9 cellular contexts compared by ENCODE assay signal in the genomic region with DNA sequence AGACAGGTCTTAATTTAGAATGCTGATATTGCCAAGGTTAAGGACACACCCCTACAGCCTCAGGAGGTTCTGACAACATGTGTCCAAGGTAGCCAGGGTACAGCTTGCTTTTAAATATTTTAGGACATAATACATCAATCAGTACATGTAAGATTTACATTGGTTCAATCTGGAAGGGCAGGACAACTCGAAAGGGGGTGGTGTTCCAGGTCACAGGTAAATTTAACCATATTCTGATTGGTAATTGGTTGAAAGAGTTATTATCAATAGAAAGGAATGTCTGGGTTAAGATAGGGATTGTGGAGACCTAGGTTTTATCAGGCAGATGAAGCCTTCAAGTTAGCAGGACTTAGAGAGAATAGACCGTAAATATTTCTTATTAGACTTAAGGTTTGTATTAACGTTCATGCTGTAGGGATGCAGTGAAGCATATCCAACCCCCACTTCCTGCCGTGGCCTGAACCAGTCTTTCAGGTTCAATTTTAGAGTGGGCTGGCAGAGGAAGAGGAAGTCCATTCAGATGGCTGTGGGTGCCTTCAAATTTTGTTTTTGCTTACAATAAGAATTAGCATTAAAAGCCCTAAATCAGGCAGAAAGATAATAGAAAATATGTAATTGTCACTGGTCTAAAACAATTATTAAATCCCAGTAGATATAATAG.
A peak's percentile ranks its signal among the peaks of the same experiment; 100 is the strongest.
DNase-seq lines count a peak whose midpoint lies in the region; ATAC-seq, FAIRE-seq and TF ChIP-seq lines count a peak whose summit lies in the region.
"Had no signal": no experiment of that assay in that cellular context is flagged by ENCODE, and none has a peak within 500 bp of the region (broad histone marks: within the 10 kb centered on the region; RNA-seq: fewer than 3 reads in every experiment).

No MANE protein-coding gene starts in this region.

- no peak overlapping the region for H3K27ac Mint-ChIP-seq in activated CD8-positive, alpha-beta memory T cell treated with anti-CD3 and anti-CD28 coated beads, Interleukin-2, amount 10 ng/mL, durations not matched to agents 7 days and 5 days

- H3K27me3 Mint-ChIP-seq in activated CD8-positive, alpha-beta memory T cell treated with anti-CD3 and anti-CD28 coated beads, Interleukin-2, amount 10 ng/mL, durations not matched to agents 7 days and 5 days: no peaks in the 10 kb centered on the region

- H3K9me3 ChIP-seq in GM12878 (replicated peaks; ENCODE audit: control insufficient read depth, insufficient read depth, low read length): no peaks in the 10 kb centered on the region; the same call in 1 of the 3 replicates
- H3K9me3 ChIP-seq in pancreas: no peaks in the 10 kb centered on the region
- H3K9me3 ChIP-seq in SJCRH30 (replicated peaks): no peaks in the 10 kb centered on the region
- H3K9me3 ChIP-seq in ovary: no peaks in the 10 kb centered on the region

- peaks cover 5% of the 10 kb centered on the region for H3K9me3 Mint-ChIP-seq in activated CD8-positive, alpha-beta memory T cell treated with anti-CD3 and anti-CD28 coated beads, Interleukin-2, amount 10 ng/mL, durations not matched to agents 7 days and 5 days (ENCODE audit: low read depth)

- no peak for TF ChIP-seq RAD21 in GM12878 (IDR thresholded peaks at IDR 0.05; ENCODE audit: insufficient read depth, low read depth, low read length)

- no peaks in the 10 kb centered on the region for H3K36me3 Mint-ChIP-seq in activated CD8-positive, alpha-beta memory T cell treated with anti-CD3 and anti-CD28 coated beads, Interleukin-2, amount 10 ng/mL, durations not matched to agents 7 days and 5 days

- DNase-seq in GM12878 (ENCODE audit: low read depth, low spot score) (peak; percentile 59), pancreas (no peak), SJCRH30 (no peak), ovary (no peak)
- no peak for DNase-seq in activated CD8-positive, alpha-beta memory T cell treated with anti-CD3 and anti-CD28 coated beads, Interleukin-2, amount 10 ng/mL, durations not matched to agents 7 days and 5 days
- DNase-seq: caudate nucleus had no signal

- H4K20me1 ChIP-seq in GM12878 (ENCODE audit: control insufficient read depth, insufficient read depth): no peaks in the 10 kb centered on the region

- TF ChIP-seq EP300 in GM12878 (IDR thresholded peaks at IDR 0.05; ENCODE audit: borderline replicate concordance in 1 of 2, control insufficient read depth in 1 of 2, low read depth in 2 of 2, low read length in 2 of 2) (0 out of 4 replicates have a peak, but pooled peaks of 1 of the 2 experiments have one; percentile 19), ovary (IDR thresholded peaks at IDR 0.05) (no peak)

- peak overlapping the region; percentile 15; the same call in 1 of the 2 replicates for H3K27ac ChIP-seq in GM12878 (ENCODE audit: control insufficient read depth, insufficient read depth)
- no peak overlapping the region for H3K27ac ChIP-seq in pancreas
- no peak overlapping the region for H3K27ac ChIP-seq in SJCRH30
- no peak overlapping the region for H3K27ac ChIP-seq in ovary

- H3K4me1 Mint-ChIP-seq in activated CD8-positive, alpha-beta memory T cell treated with anti-CD3 and anti-CD28 coated beads, Interleukin-2, amount 10 ng/mL, durations not matched to agents 7 days and 5 days: no peaks in the 10 kb centered on the region

- H3K4me3 Mint-ChIP-seq in activated CD8-positive, alpha-beta memory T cell treated with anti-CD3 and anti-CD28 coated beads, Interleukin-2, amount 10 ng/mL, durations not matched to agents 7 days and 5 days: no peak overlapping the region

- no TSS peak for BruUV-seq in GM12878 (replicated peaks; lab: Mats Ljungman, UMichigan)

- no peak for TF ChIP-seq POLR2A in GM12878 (IDR thresholded peaks at IDR 0.05; ENCODE audit: low read depth, low read length)
- TF ChIP-seq POLR2A in ovary (IDR thresholded peaks at IDR 0.05): no peak

- H3K4me2 ChIP-seq in GM12878 (ENCODE audit: control insufficient read depth, insufficient read depth): peak overlapping the region; percentile 37

- ATAC-seq in GM18511 (IDR thresholded peaks at IDR 0.05; ENCODE audit: unreplicated experiment): peak; percentile 100
- ATAC-seq in GM21526 (IDR thresholded peaks at IDR 0.05; ENCODE audit: low FRiP score, unreplicated experiment): peak; percentile 99
- ATAC-seq in HG03196 (IDR thresholded peaks at IDR 0.05; ENCODE audit: unreplicated experiment): peak; percentile 100
- ATAC-seq in GM12878: peak; percentile 99
- no peak for ATAC-seq in pancreas
- ATAC-seq in activated CD8-positive, alpha-beta memory T cell treated with anti-CD3 and anti-CD28 coated beads, Interleukin-2, amount 10 ng/mL, durations not matched to agents 7 days and 5 days: no peak

- POLR2A ChIA-PET in GM12878 (lab: Charles Lee): no interaction called here

- in situ Hi-C loops in GM12878 (cut with MboI): no loop called here

- RAD21 ChIA-PET in GM12878 (lab: Charles Lee; ENCODE audit: unreplicated experiment): no interaction called here

- TF ChIP-seq CTCF in GM12878 (IDR thresholded peaks at IDR 0.05 in 2 of 3, conservative IDR thresholded peaks at IDR 0.05 in 1 of 3; ENCODE audit: control insufficient read depth in 2 of 3, extremely low read depth in 1 of 3, insufficient read depth in 1 of 3, low read depth in 3 of 3, low read length in 3 of 3): no peak
- no peak for TF ChIP-seq CTCF in pancreas (IDR thresholded peaks at IDR 0.05)
- TF ChIP-seq CTCF in ovary (IDR thresholded peaks at IDR 0.05): no peak

- H3K27me3 ChIP-seq in GM12878 (replicated peaks in 1 of 2; ENCODE audit: control insufficient read depth in 2 of 2, insufficient read depth in 2 of 2, low read length in 1 of 2): no peaks in the 10 kb centered on the region
- H3K27me3 ChIP-seq in pancreas: no peaks in the 10 kb centered on the region
- H3K27me3 ChIP-seq in SJCRH30: no peaks in the 10 kb centered on the region
- no peaks in the 10 kb centered on the region for H3K27me3 ChIP-seq in ovary

- WGBS in GM12878 (ENCODE audit: insufficient coverage, insufficient replicate concordance, low lambda C conversion rate, missing lambda C conversion rate): 1% methylated on average over 4 of the region's 4 CpGs
- WGBS in pancreas, 2 donors: 49 to 50% methylated on average over 4 of the region's 4 CpGs
- WGBS in ovary, 3 donors: 38 to 44% (median 43%) methylated on average over 4 of the region's 4 CpGs

- no peaks in the 10 kb centered on the region for H3K79me2 ChIP-seq in GM12878 (ENCODE audit: control insufficient read depth, insufficient read depth, low read length)

- intact Hi-C loops in GM12878 (cut with micrococcal nuclease; ENCODE audit: unreplicated experiment): no loop called here
- intact Hi-C loops in pancreas (cut with DNase I): no loop called here
- intact Hi-C loops in ovary (cut with DNase I): no loop called here

- H3K36me3 ChIP-seq in GM12878 (ENCODE audit: control insufficient read depth in 2 of 2, insufficient read depth in 2 of 2, low read length in 1 of 2): no peaks in the 10 kb centered on the region
- H3K36me3 ChIP-seq in pancreas: no peaks in the 10 kb centered on the region
- no peaks in the 10 kb centered on the region for H3K36me3 ChIP-seq in SJCRH30
- no peaks in the 10 kb centered on the region for H3K36me3 ChIP-seq in ovary

- FAIRE-seq in GM12878 (lab: Jason Lieb, UNC) (peak; percentile 75), pancreas (lab: Jason Lieb, UNC) (no peak)

- H3K9ac ChIP-seq in GM12878 (ENCODE audit: control insufficient read depth, insufficient read depth, low read length): no peak overlapping the region

- CTCF ChIA-PET in GM12878 (lab: Yijun Ruan, JAX): no interaction called here
- CTCF ChIA-PET in activated CD8-positive, alpha-beta memory T cell treated with anti-CD3 and anti-CD28 coated beads, Interleukin-2, amount 10 ng/mL, durations not matched to agents 7 days and 5 days (lab: Charles Lee): no interaction called here

- H3K4me3 ChIP-seq in GM12878: no peak overlapping the region
- H3K4me3 ChIP-seq in pancreas: no peak overlapping the region
- H3K4me3 ChIP-seq in SJCRH30: no peak overlapping the region
- H3K4me3 ChIP-seq in ovary: no peak overlapping the region

- SMC1A ChIA-PET in GM12878 (lab: Charles Lee; ENCODE audit: uncharacterized antibody, unreplicated experiment): interaction anchor here (1.2 to 1.4 kb wide), 2 partner anchors 23 to 41 kb away, joined by 4 read pairs; no protein-coding TSS in a partner anchor

- H2AFZ ChIP-seq in GM12878 (ENCODE audit: control insufficient read depth, low read depth, low read length): no peak overlapping the region; the same call in 1 of the 2 replicates

- peaks cover 8% of the 10 kb centered on the region for H3K4me1 ChIP-seq in GM12878 (ENCODE audit: control insufficient read depth, insufficient read depth, low read length)
- H3K4me1 ChIP-seq in pancreas: no peaks in the 10 kb centered on the region
- no peaks in the 10 kb centered on the region for H3K4me1 ChIP-seq in SJCRH30
- no peaks in the 10 kb centered on the region for H3K4me1 ChIP-seq in ovary (ENCODE audit: insufficient read depth)

TF ChIP-seq in GM12878, 131 proteins besides CTCF, POLR2A, EP300 and RAD21 (continues in another document):
- TF ChIP-seq ZNF24 (IDR thresholded peaks at IDR 0.05) (no peak), HDGF (IDR thresholded peaks at IDR 0.05) (no peak), CBX5 (IDR thresholded peaks at IDR 0.05; ENCODE audit: low read depth) (peak; percentile 23; the same call in 1 of the 2 replicates), EGR1 (IDR thresholded peaks at IDR 0.05; ENCODE audit: borderline replicate concordance in 1 of 2, low read depth in 2 of 2, low read length in 2 of 2) (peak in 1 of 2 experiments; percentile 56; a peak in 1 of 3 replicates), ETV6 (conservative IDR thresholded peaks at IDR 0.05 in 1 of 2, IDR thresholded peaks at IDR 0.05 in 1 of 2; ENCODE audit: borderline replicate concordance in 1 of 2, low read depth in 1 of 2) (peak in 1 of 2 experiments; percentile 92; a peak in 2 of 4 replicates), MEF2B (IDR thresholded peaks at IDR 0.05; ENCODE audit: partially characterized antibody, poor library complexity, severe bottlenecking) (peak; percentile 17), MEF2A (IDR thresholded peaks at IDR 0.05; ENCODE audit: insufficient read depth, low read depth, low read length) (0 out of 2 replicates have a peak, but pooled peaks have one; percentile 40), HDAC2 (IDR thresholded peaks at IDR 0.05) (no peak), NFIC (IDR thresholded peaks at IDR 0.05; ENCODE audit: low read depth, low read length) (peak; percentile 61; the same call in 1 of the 2 replicates), STAT1 (conservative IDR thresholded peaks at IDR 0.05) (no peak)
- TF ChIP-seq, protein P1, sequence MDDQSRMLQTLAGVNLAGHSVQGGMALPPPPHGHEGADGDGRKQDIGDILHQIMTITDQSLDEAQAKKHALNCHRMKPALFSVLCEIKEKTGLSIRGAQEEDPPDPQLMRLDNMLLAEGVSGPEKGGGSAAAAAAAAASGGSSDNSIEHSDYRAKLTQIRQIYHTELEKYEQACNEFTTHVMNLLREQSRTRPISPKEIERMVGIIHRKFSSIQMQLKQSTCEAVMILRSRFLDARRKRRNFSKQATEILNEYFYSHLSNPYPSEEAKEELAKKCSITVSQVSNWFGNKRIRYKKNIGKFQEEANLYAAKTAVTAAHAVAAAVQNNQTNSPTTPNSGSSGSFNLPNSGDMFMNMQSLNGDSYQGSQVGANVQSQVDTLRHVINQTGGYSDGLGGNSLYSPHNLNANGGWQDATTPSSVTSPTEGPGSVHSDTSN (IDR thresholded peaks at IDR 0.05; ENCODE audit: insufficient replicate concordance, low read depth, low read length): no peak

Comparison
In these comparisons a context has a peak if more than half of its experiments do, and no peak if none do; other contexts are left out.
1. ATAC-seq: peak in GM18511 (single experiment), GM21526 (single experiment), HG03196 (single experiment) and GM12878 (single experiment); none in pancreas (0 of 4) and activated CD8-positive, alpha-beta memory T cell treated with anti-CD3 and anti-CD28 coated beads, Interleukin-2, amount 10 ng/mL, durations not matched to agents 7 days and 5 days (single experiment).